In the genomic region with DNA sequence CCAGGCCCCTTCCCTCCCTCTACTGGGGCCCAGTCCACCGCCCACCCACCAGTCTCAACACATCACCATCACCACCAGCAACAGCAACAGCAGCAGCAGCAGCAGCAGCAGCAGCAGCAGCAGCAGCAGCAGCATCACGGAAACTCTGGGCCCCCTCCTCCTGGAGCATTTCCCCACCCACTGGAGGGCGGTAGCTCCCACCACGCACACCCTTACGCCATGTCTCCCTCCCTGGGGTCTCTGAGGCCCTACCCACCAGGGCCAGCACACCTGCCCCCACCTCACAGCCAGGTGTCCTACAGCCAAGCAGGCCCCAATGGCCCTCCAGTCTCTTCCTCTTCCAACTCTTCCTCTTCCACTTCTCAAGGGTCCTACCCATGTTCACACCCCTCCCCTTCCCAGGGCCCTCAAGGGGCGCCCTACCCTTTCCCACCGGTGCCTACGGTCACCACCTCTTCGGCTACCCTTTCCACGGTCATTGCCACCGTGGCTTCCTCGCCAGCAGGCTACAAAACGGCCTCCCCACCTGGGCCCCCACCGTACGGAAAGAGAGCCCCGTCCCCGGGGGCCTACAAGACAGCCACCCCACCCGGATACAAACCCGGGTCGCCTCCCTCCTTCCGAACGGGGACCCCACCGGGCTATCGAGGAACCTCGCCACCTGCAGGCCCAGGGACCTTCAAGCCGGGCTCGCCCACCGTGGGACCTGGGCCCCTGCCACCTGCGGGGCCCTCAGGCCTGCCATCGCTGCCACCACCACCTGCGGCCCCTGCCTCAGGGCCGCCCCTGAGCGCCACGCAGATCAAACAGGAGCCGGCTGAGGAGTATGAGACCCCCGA, we compare ENCODE assay signal across 6 cellular contexts. TPM values are rescaled to one million over a fixed set of nuclear protein-coding genes. Genes with fewer than 3 reads are reported as not detected.
DNase-seq lines count a peak whose midpoint lies in the region; ATAC-seq and TF ChIP-seq lines count a peak whose summit lies in the region.

No MANE protein-coding gene starts in this region.

- peak overlapping the region; percentile 76 for H3K4me3 ChIP-seq in ectodermal cell (ENCODE audit: insufficient read depth, low read depth, low read length)

- no peaks in the 10 kb centered on the region for H3K9me3 ChIP-seq in ectodermal cell (ENCODE audit: control insufficient read depth, low read length)

- no peaks in the 10 kb centered on the region for H3K27me3 ChIP-seq in ectodermal cell (ENCODE audit: control insufficient read depth, insufficient read depth, low read length, poor library complexity, severe bottlenecking)

- intact Hi-C loops in sciatic nerve (cut with DNase I), result no loop called here

- H3K4me1 ChIP-seq in ectodermal cell (ENCODE audit: control insufficient read depth, insufficient read depth, low read length), result no peaks in the 10 kb centered on the region

- peak; percentile 6 for ATAC-seq in GM18505 (IDR thresholded peaks at IDR 0.05; ENCODE audit: unreplicated experiment)
- peak; percentile 23 for ATAC-seq in sciatic nerve

- H3K27ac ChIP-seq in ectodermal cell (ENCODE audit: insufficient read depth, low read depth, low read length, poor library complexity, severe bottlenecking), result peak overlapping the region; percentile 97

- TF ChIP-seq POLR2A in GM18505 (IDR thresholded peaks at IDR 0.05; ENCODE audit: borderline replicate concordance, extremely low read depth, insufficient read depth, insufficient read length), result no peak

- peaks cover 40% of the 10 kb centered on the region for H3K36me3 ChIP-seq in ectodermal cell (ENCODE audit: control insufficient read depth, insufficient read depth, low read length)

- 79 to 85% methylated on average over 36 of the region's 36 CpGs for WGBS in ectodermal cell, 2 experiments

- DNase-seq in NCI-H2227 treated with DMSO at 0.1 percent for 48 hours (lab: John Stamatoyannopoulos, UW), result peak; percentile 15
- peak; percentile 76 for DNase-seq in sciatic nerve (ENCODE audit: low spot score)
- DNase-seq in G401 (ENCODE audit: low spot score), result no peak
- DNase-seq in NCI-H2029 treated with DMSO at 0.1 percent for 48 hours (lab: John Stamatoyannopoulos, UW), result no peak

- in situ Hi-C loops in G401 (cut with HindIII; ENCODE audit: low sequenced_read_pairs), result no loop called here

RNA-seq across cellular contexts. Expression of a gene that starts 6.8 kb away (rescaled TPM):
- polyA plus RNA-seq in ectodermal cell (2013, experiment 1 of 4), result not detected
- not detected for polyA plus RNA-seq in ectodermal cell (2013, experiment 2 of 4)
- polyA plus RNA-seq in ectodermal cell (2013, experiment 3 of 4), result not detected
- polyA plus RNA-seq in ectodermal cell (2013, experiment 4 of 4), result not detected
- total RNA-seq in sciatic nerve, result not detected
- not detected in 2 replicates for total RNA-seq in G401 (2014; rRNA removed; shearing (Covaris generic))

RNA-seq across cellular contexts. Expression of a gene that starts 7.0 kb away (rescaled TPM):
- polyA plus RNA-seq in ectodermal cell (2013, experiment 1 of 4), result 290 TPM
- polyA plus RNA-seq in ectodermal cell (2013, experiment 2 of 4), result 288 TPM
- 271 TPM for polyA plus RNA-seq in ectodermal cell (2013, experiment 3 of 4)
- 291 TPM for polyA plus RNA-seq in ectodermal cell (2013, experiment 4 of 4)
- 177 TPM for total RNA-seq in sciatic nerve
- total RNA-seq in G401 (2014; rRNA removed; shearing (Covaris generic)), result 88.1 and 132 TPM in 2 replicates

RNA-seq across cellular contexts. Expression of a gene that starts 9.1 kb away (rescaled TPM):
- 138 TPM for polyA plus RNA-seq in ectodermal cell (2013, experiment 1 of 4)
- 139 TPM for polyA plus RNA-seq in ectodermal cell (2013, experiment 2 of 4)
- 126 TPM for polyA plus RNA-seq in ectodermal cell (2013, experiment 3 of 4)
- polyA plus RNA-seq in ectodermal cell (2013, experiment 4 of 4), result 147 TPM
- total RNA-seq in sciatic nerve, result 140 TPM
- total RNA-seq in G401 (2014; rRNA removed; shearing (Covaris generic)), result 2.2 and 6.2 TPM in 2 replicates

RNA-seq across cellular contexts. Expression of a gene that starts 14.3 kb away (rescaled TPM):
- polyA plus RNA-seq in ectodermal cell (2013, experiment 1 of 4), result 2.0 TPM
- 2.1 TPM for polyA plus RNA-seq in ectodermal cell (2013, experiment 2 of 4)
- 2.7 TPM for polyA plus RNA-seq in ectodermal cell (2013, experiment 3 of 4)
- polyA plus RNA-seq in ectodermal cell (2013, experiment 4 of 4), result 2.5 TPM
- total RNA-seq in sciatic nerve, result 35.0 TPM
- 12.1 and 16.6 TPM in 2 replicates for total RNA-seq in G401 (2014; rRNA removed; shearing (Covaris generic))

RNA-seq across cellular contexts. Expression of a gene that starts 22.5 kb away (rescaled TPM):
- 136 TPM for polyA plus RNA-seq in ectodermal cell (2013, experiment 1 of 4)
- polyA plus RNA-seq in ectodermal cell (2013, experiment 2 of 4), result 142 TPM
- polyA plus RNA-seq in ectodermal cell (2013, experiment 3 of 4), result 97.0 TPM
- 113 TPM for polyA plus RNA-seq in ectodermal cell (2013, experiment 4 of 4)
- 36.9 TPM for total RNA-seq in sciatic nerve
- 3.3 and 13.2 TPM in 2 replicates for total RNA-seq in G401 (2014; rRNA removed; shearing (Covaris generic))

Comparison
In these comparisons a context has a peak if more than half of its experiments do, and no peak if none do; other contexts are left out.
1. DNase-seq: peak in NCI-H2227 treated with DMSO at 0.1 percent for 48 hours (single experiment) and sciatic nerve (single experiment); none in G401 (single experiment) and NCI-H2029 treated with DMSO at 0.1 percent for 48 hours (single experiment).
2. RNA of a gene that starts 9.1 kb away (total RNA-seq): 140 TPM in sciatic nerve (single experiment); 2.2 to 6.2 TPM in G401; every median in the first group is over 10 times any median in the second.